ENCODE assay signal across 9 cellular contexts in genomic region chr15:38647683-38648082, GRCh38.
DNase-seq lines count a peak whose midpoint lies in the region; ATAC-seq, FAIRE-seq and TF ChIP-seq lines count a peak whose summit lies in the region.
"Had no signal": no experiment of that assay in that cellular context is flagged by ENCODE, and none has a peak within 500 bp of the region (broad histone marks: within the 10 kb centered on the region; RNA-seq: fewer than 3 reads in every experiment).

No MANE protein-coding gene starts in this region.

- no peaks in the 10 kb centered on the region for H3K9me3 ChIP-seq in HEK293 (ENCODE audit: control insufficient read depth, insufficient read depth, low read depth, low read length)
- no peaks in the 10 kb centered on the region for H3K9me3 ChIP-seq in K562 (replicated peaks; ENCODE audit: control insufficient read depth, insufficient read depth, low read depth, low read length)
- no peaks in the 10 kb centered on the region for H3K9me3 ChIP-seq in right lobe of liver
- peaks cover 4% of the 10 kb centered on the region for H3K9me3 ChIP-seq in psoas muscle

- H3K4me3 ChIP-seq in BJ (ENCODE audit: low read depth, low read length): no peak overlapping the region
- H3K4me3 ChIP-seq in HEK293 (ENCODE audit: low read depth, low read length): no peak overlapping the region
- no peak overlapping the region for H3K4me3 ChIP-seq in K562
- H3K4me3 ChIP-seq in right lobe of liver: no peak overlapping the region
- no peak overlapping the region for H3K4me3 ChIP-seq in psoas muscle
- H3K4me3 ChIP-seq: lung had no signal

- H3K27me3 ChIP-seq in BJ (ENCODE audit: control insufficient read depth, insufficient read depth, low read length) (peaks cover 17% of the 10 kb centered on the region), K562 (ENCODE audit: control insufficient read depth in 2 of 2, insufficient read depth in 2 of 2, low read length in 2 of 2) (peaks cover 4% of the 10 kb centered on the region in 2 experiments; a peak in 2 of 5 replicates), right lobe of liver (no peaks in the 10 kb centered on the region), psoas muscle (ENCODE audit: insufficient read depth in 3 of 3, low read length in 2 of 3) (peaks cover 0 to 2% (median 0%) of the 10 kb centered on the region in 3 donors)

- H3K4me2 ChIP-seq in K562 (ENCODE audit: insufficient read depth, low read length): no peak overlapping the region

- no peaks in the 10 kb centered on the region for H3K4me1 ChIP-seq in HEK293 (ENCODE audit: control insufficient read depth, insufficient read depth, low read length)
- no peaks in the 10 kb centered on the region; a peak in 1 of 5 replicates for H3K4me1 ChIP-seq in K562 (replicated peaks in 1 of 2; ENCODE audit: control insufficient read depth in 2 of 2, insufficient read depth in 2 of 2, low read length in 2 of 2)
- H3K4me1 ChIP-seq in right lobe of liver: no peaks in the 10 kb centered on the region
- no peaks in the 10 kb centered on the region for H3K4me1 ChIP-seq in psoas muscle

- H3K9ac ChIP-seq in K562 (ENCODE audit: insufficient read depth in 1 of 2, low read depth in 2 of 2, low read length in 2 of 2): no peak overlapping the region

- DNase-seq in BJ (ENCODE audit: low read depth) (no peak), K562 (ENCODE audit: extremely low read depth in 1 of 4, low spot score in 3 of 4) (no peak), right lobe of liver (no peak), NCI-H2196 (lab: John Stamatoyannopoulos, UW; ENCODE audit: unreplicated experiment) (no peak), retina (no peak), psoas muscle (no peak), NCI-H2081 treated with DMSO at 0.1 percent for 48 hours (lab: John Stamatoyannopoulos, UW) (no peak)

- H3K27ac ChIP-seq in HEK293 (ENCODE audit: extremely low read depth, low read depth, low read length) (no peak overlapping the region), K562 (ENCODE audit: extremely low read depth, low read depth, low read length) (no peak overlapping the region), right lobe of liver (no peak overlapping the region), psoas muscle (no peak overlapping the region)

- peak in 1 of 2 experiments; percentile 28; a peak in 1 of 4 replicates for TF ChIP-seq RAD21 in K562 (CRISPR knock-in tag; conservative IDR thresholded peaks at IDR 0.05 in 1 of 2, IDR thresholded peaks at IDR 0.05 in 1 of 2)

- H3K36me3 ChIP-seq in BJ (ENCODE audit: control insufficient read depth, insufficient read depth, low read length) (no peaks in the 10 kb centered on the region), HEK293 (ENCODE audit: control insufficient read depth in 2 of 2, insufficient read depth in 1 of 2, low read length in 2 of 2) (no peaks in the 10 kb centered on the region), K562 (ENCODE audit: control insufficient read depth, insufficient read depth, low read length) (no peaks in the 10 kb centered on the region), right lobe of liver (no peaks in the 10 kb centered on the region), psoas muscle (ENCODE audit: insufficient read depth in 1 of 2, low read depth in 1 of 2) (no peaks in the 10 kb centered on the region)

- H3K9me1 ChIP-seq in K562 (ENCODE audit: control insufficient read depth, insufficient read depth, low read length): no peaks in the 10 kb centered on the region

- CTCF ChIA-PET in BJ (lab: Yijun Ruan, JAX) (interaction anchor here (0.9 to 2.5 kb wide), 13 partner anchors 12 to 207 kb away, joined by 3 to 8 read pairs (median 4); no protein-coding TSS in a partner anchor), HEK293 (lab: Yijun Ruan, JAX) (interaction anchor here (0.5 to 3.4 kb wide), 6 partner anchors 36 to 1201 kb away, joined by 3 to 17 read pairs (median 3); partner anchors contain the start of gene RASGRP1), K562 (lab: Yijun Ruan, JAX; ENCODE audit: low intra/inter-chr PET ratio) (interaction anchor here (0.6 kb wide), 1 partner anchor 332 kb away, joined by 3 read pairs; no protein-coding TSS in a partner anchor)

- TF ChIP-seq EP300 in K562 (IDR thresholded peaks at IDR 0.05; ENCODE audit: low read length): no peak

- in situ Hi-C loops in K562 (cut with MboI): no loop called here

- intact Hi-C loops in K562 (cut with micrococcal nuclease) (no loop called here), right lobe of liver (cut with DNase I) (no loop called here), psoas muscle (cut with DNase I) (loop anchor here in 1 of 2 donors (5.0 kb wide), 1 partner anchor 85 kb away; the partner anchor contains the start of gene RASGRP1)

- no TSS peak for BruUV-seq in K562 (replicated peaks; lab: Mats Ljungman, UMichigan)

- H2AFZ ChIP-seq in K562 (ENCODE audit: low read depth, low read length): no peak overlapping the region

- 0 out of 3 replicates have a peak, but pooled peaks have one; percentile 31 for ATAC-seq in K562
- ATAC-seq in right lobe of liver: peak in 2 of 4 donors; percentile 58 to 63
- ATAC-seq in psoas muscle: no peak

- no peaks in the 10 kb centered on the region for H4K20me1 ChIP-seq in K562 (replicated peaks; ENCODE audit: control insufficient read depth, insufficient read depth, low read length)

- TF ChIP-seq POLR2A in K562 (conservative IDR thresholded peaks at IDR 0.05) (no peak), right lobe of liver (IDR thresholded peaks at IDR 0.05) (no peak)

- no peak for FAIRE-seq in K562 (lab: Jason Lieb, UNC)

- TF ChIP-seq CTCF in BJ (IDR thresholded peaks at IDR 0.05; ENCODE audit: insufficient read depth, low read depth, low read length) (peak; percentile 51), HEK293 (tag by site-specific recombination; IDR thresholded peaks at IDR 0.05) (no peak), K562 (IDR thresholded peaks at IDR 0.05 in 2 of 3, conservative IDR thresholded peaks at IDR 0.05 in 1 of 3; ENCODE audit: insufficient read depth in 2 of 3, low read depth in 1 of 3, low read length in 3 of 3) (peak in 1 of 3 experiments; percentile 35; a peak in 1 of 6 replicates), right lobe of liver (IDR thresholded peaks at IDR 0.05) (peak in 3 of 4 donors; percentile 20 to 40 (median 21)), psoas muscle (IDR thresholded peaks at IDR 0.05) (no peak)

- no peaks in the 10 kb centered on the region for H3K79me2 ChIP-seq in K562 (ENCODE audit: control insufficient read depth, insufficient read depth, low read length)

- POLR2A ChIA-PET in BJ (lab: Charles Lee) (no interaction called here), HEK293 (lab: Yijun Ruan, JAX) (no interaction called here), K562 (lab: Yijun Ruan, JAX) (interaction anchor here (1.0 to 1.3 kb wide), 3 partner anchors 14 to 20 kb away, joined by 3 read pairs; no protein-coding TSS in a partner anchor)

TF ChIP-seq in HEK293, 187 proteins besides CTCF, POLR2A, EP300 and RAD21:
- TF ChIP-seq ZNF654 (tag by site-specific recombination; IDR thresholded peaks at IDR 0.05; ENCODE audit: low read depth) (peak; percentile 17; the same call in 1 of the 2 replicates), ZNF677 (tag by site-specific recombination; IDR thresholded peaks at IDR 0.05) (no peak)

TF ChIP-seq in K562, 482 proteins besides CTCF, POLR2A, EP300 and RAD21:
- no peak for TF ChIP-seq YBX1 (IDR thresholded peaks at IDR 0.05)
- peak; percentile 59 for TF ChIP-seq ZNF316 (IDR thresholded peaks at IDR 0.05)
- TF ChIP-seq ZNF707 (CRISPR knock-in tag; conservative IDR thresholded peaks at IDR 0.05): peak; percentile 82
- peak; percentile 61 for TF ChIP-seq CEBPB (tag; IDR thresholded peaks at IDR 0.05)
- no peak for TF ChIP-seq TCF3 (CRISPR knock-in tag; IDR thresholded peaks at IDR 0.05)
- TF ChIP-seq CEBPG (CRISPR knock-in tag; IDR thresholded peaks at IDR 0.05): no peak
- TF ChIP-seq CEBPG (tag; conservative IDR thresholded peaks at IDR 0.05 in 1 of 2, IDR thresholded peaks at IDR 0.05 in 1 of 2): peak; percentile 43 to 49; a peak in 3 of 4 replicates
- TF ChIP-seq FOXJ3 (CRISPR knock-in tag; IDR thresholded peaks at IDR 0.05): no peak
- no peak for TF ChIP-seq PRMT5 (CRISPR knock-in tag; IDR thresholded peaks at IDR 0.05)
- no peak for TF ChIP-seq RBM25 (IDR thresholded peaks at IDR 0.05; ENCODE audit: low read depth, low read length, severe bottlenecking)
- TF ChIP-seq E2F5 (CRISPR knock-in tag; IDR thresholded peaks at IDR 0.05): no peak
TF ChIP-seq in K562: peak in this region for 4.

Comparison
In these comparisons a context has a peak if more than half of its experiments do, and no peak if none do; other contexts are left out.
1. CTCF ChIP-seq: peak in BJ (single experiment) and right lobe of liver (3 of 4); none in HEK293 (single experiment) and psoas muscle (single experiment).